25 cellular contexts compared by ENCODE assay signal in genomic region chr16:88970095-88970494, GRCh38. TPM values are rescaled to one million over a fixed set of nuclear protein-coding genes. Genes with fewer than 3 reads are reported as not detected.
A peak's percentile ranks its signal among the peaks of the same experiment; 100 is the strongest.
DNase-seq lines count a peak whose midpoint lies in the region; ATAC-seq, FAIRE-seq and TF ChIP-seq lines count a peak whose summit lies in the region.
"Had no signal": no experiment of that assay in that cellular context is flagged by ENCODE, and none has a peak within 500 bp of the region (broad histone marks: within the 10 kb centered on the region; RNA-seq: fewer than 3 reads in every experiment).

No MANE protein-coding gene starts in this region.

- TF ChIP-seq POLR2A in HepG2 (IDR thresholded peaks at IDR 0.05; ENCODE audit: insufficient read depth in 1 of 2, low read depth in 2 of 2, low read length in 2 of 2): no peak
- no peak for TF ChIP-seq POLR2A in right lobe of liver (IDR thresholded peaks at IDR 0.05)
- TF ChIP-seq POLR2A in gastrocnemius medialis (IDR thresholded peaks at IDR 0.05): no peak

- H3K4me2 ChIP-seq in HepG2 (ENCODE audit: low read depth, low read length): no peak overlapping the region
- H3K4me2 ChIP-seq: A549, GM23338, SK-N-SH had no signal

- no peak overlapping the region for H3K27ac ChIP-seq in HepG2 (ENCODE audit: extremely low read length, insufficient read depth, low read length)
- no peak overlapping the region for H3K27ac ChIP-seq in right lobe of liver
- no peak overlapping the region for H3K27ac ChIP-seq in aorta (ENCODE audit: low read depth in 1 of 2, low read length in 2 of 2)
- H3K27ac ChIP-seq in gastrocnemius medialis: no peak overlapping the region
- H3K27ac ChIP-seq in lower lobe of right lung: no peak overlapping the region
- H3K27ac ChIP-seq: A549 had no signal

- H3K9me3 ChIP-seq in HepG2 (ENCODE audit: low read length): no peaks in the 10 kb centered on the region
- H3K9me3 ChIP-seq in right lobe of liver: no peaks in the 10 kb centered on the region
- H3K9me3 ChIP-seq in aorta (ENCODE audit: control insufficient read depth, low read length): no peaks in the 10 kb centered on the region
- no peaks in the 10 kb centered on the region for H3K9me3 ChIP-seq in gastrocnemius medialis
- no peaks in the 10 kb centered on the region for H3K9me3 ChIP-seq in lower lobe of right lung
- H3K9me3 ChIP-seq: A549, Peyer's patch, SK-N-SH had no signal

- no peak overlapping the region for H2AFZ ChIP-seq in HepG2 (ENCODE audit: low read length)
- H2AFZ ChIP-seq: GM23338 had no signal

- no peak for FAIRE-seq in HepG2 (lab: Jason Lieb, UNC)
- FAIRE-seq: A549, D721Med had no signal

- no peaks in the 10 kb centered on the region for H3K27me3 Mint-ChIP-seq in activated B cell treated with CpG ODN at 0.5 μM for 24 hours
- H3K27me3 Mint-ChIP-seq in stimulated activated naive B cell treated with anti-CD40 and anti-IgM and Interleukin-4, amounts not matched to agents 10 μg/mL and 1 μg/mL and 100 μg/mL, for 72 hours: no peaks in the 10 kb centered on the region

- H3K36me3 ChIP-seq in HepG2 (replicated peaks in 1 of 2; ENCODE audit: control insufficient read depth in 1 of 2, insufficient read depth in 2 of 2, low read length in 2 of 2) (no peaks in the 10 kb centered on the region), right lobe of liver (no peaks in the 10 kb centered on the region), aorta (ENCODE audit: control insufficient read depth in 1 of 2, insufficient read depth in 2 of 2, low read length in 1 of 2) (no peaks in the 10 kb centered on the region), gastrocnemius medialis (no peaks in the 10 kb centered on the region), lower lobe of right lung (no peaks in the 10 kb centered on the region)
- H3K36me3 ChIP-seq: Peyer's patch had no signal

- peak overlapping the region; percentile 15 for H3K4me3 Mint-ChIP-seq in activated B cell treated with CpG ODN at 0.5 μM for 24 hours
- H3K4me3 Mint-ChIP-seq in stimulated activated naive B cell treated with anti-CD40 and anti-IgM and Interleukin-4, amounts not matched to agents 10 μg/mL and 1 μg/mL and 100 μg/mL, for 72 hours: peak overlapping the region; percentile 35 to 50
- H3K4me3 Mint-ChIP-seq: CD8-positive, alpha-beta memory T cell; GM23338 had no signal

- H3K36me3 Mint-ChIP-seq in activated B cell treated with CpG ODN at 0.5 μM for 24 hours (ENCODE audit: low read depth): peaks cover 6% of the 10 kb centered on the region
- H3K36me3 Mint-ChIP-seq in stimulated activated naive B cell treated with anti-CD40 and anti-IgM and Interleukin-4, amounts not matched to agents 10 μg/mL and 1 μg/mL and 100 μg/mL, for 72 hours: peaks cover 35 to 54% of the 10 kb centered on the region in 2 donors
- H3K36me3 Mint-ChIP-seq: CD8-positive, alpha-beta memory T cell had no signal

- no peaks in the 10 kb centered on the region for H3K9me3 Mint-ChIP-seq in activated B cell treated with CpG ODN at 0.5 μM for 24 hours
- no peaks in the 10 kb centered on the region for H3K9me3 Mint-ChIP-seq in stimulated activated naive B cell treated with anti-CD40 and anti-IgM and Interleukin-4, amounts not matched to agents 10 μg/mL and 1 μg/mL and 100 μg/mL, for 72 hours
- H3K9me3 Mint-ChIP-seq: CD8-positive, alpha-beta memory T cell had no signal

- ATAC-seq in HepG2 (no peak), right lobe of liver (no peak), activated B cell treated with CpG ODN at 0.5 μM for 24 hours (ENCODE audit: low read depth) (no peak), aorta (ENCODE audit: low FRiP score) (no peak), gastrocnemius medialis (no peak), lower lobe of right lung (no peak)
- ATAC-seq in stimulated activated naive B cell treated with anti-CD40 and anti-IgM and Interleukin-4, amounts not matched to agents 10 μg/mL and 1 μg/mL and 100 μg/mL, for 72 hours (replicated peaks): no peak
- ATAC-seq: A549 had no signal

- DNase-seq in HepG2 (ENCODE audit: low spot score) (no peak), right lobe of liver (no peak), NAMALWA (ENCODE audit: low spot score) (peak; percentile 61), activated B cell treated with CpG ODN at 0.5 μM for 24 hours (no peak), aorta (no peak), gastrocnemius medialis (no peak), lower lobe of right lung (no peak)
- DNase-seq in stimulated activated naive B cell treated with anti-CD40 and anti-IgM and Interleukin-4, amounts not matched to agents 10 μg/mL and 1 μg/mL and 100 μg/mL, for 72 hours: no peak
- DNase-seq: C1 segment of cervical spinal cord; CD8-positive, alpha-beta memory T cell; DMS79; HCEC 1CT; NCI-H1092; NCI-H1436 treated with DMSO at 0.1 percent for 48 hours; NCI-H2029; NCI-H345; NCI-H524 treated with DMSO at 0.1 percent for 48 hours; Peyer's patch; SHP77; T-helper 1 cell had no signal

- no TSS peak for BruUV-seq in HepG2 (replicated peaks; lab: Mats Ljungman, UMichigan)

- CTCF ChIA-PET in HepG2 (lab: Yijun Ruan, JAX; ENCODE audit: low intra/inter-chr PET ratio, low total read pairs): no interaction called here
- CTCF ChIA-PET in activated B cell treated with CpG ODN at 0.5 μM for 24 hours (lab: Charles Lee): no interaction called here

- H3K79me2 ChIP-seq in HepG2 (ENCODE audit: insufficient read depth, low read length): no peaks in the 10 kb centered on the region

- H3K27me3 ChIP-seq in HepG2 (ENCODE audit: control insufficient read depth in 1 of 2, insufficient read depth in 2 of 2, low read length in 2 of 2) (peaks cover 61 to 100% of the 10 kb centered on the region in 2 experiments), right lobe of liver (no peaks in the 10 kb centered on the region), aorta (ENCODE audit: control insufficient read depth in 1 of 2, insufficient read depth in 2 of 2, low read length in 1 of 2) (no peaks in the 10 kb centered on the region), gastrocnemius medialis (peaks cover 13 to 32% (median 22%) of the 10 kb centered on the region in 3 donors), lower lobe of right lung (ENCODE audit: low read depth) (peaks cover 22% of the 10 kb centered on the region)
- H3K27me3 ChIP-seq: Peyer's patch had no signal

- intact Hi-C loops in HepG2 (cut with micrococcal nuclease; ENCODE audit: unreplicated experiment) (no loop called here), right lobe of liver (cut with DNase I) (no loop called here), activated B cell treated with CpG ODN at 0.5 μM for 24 hours (cut with micrococcal nuclease) (no loop called here), aorta (cut with DNase I) (no loop called here), gastrocnemius medialis (cut with DNase I; ENCODE audit: low total_unique reads) (no loop called here), lower lobe of right lung (cut with DNase I) (no loop called here)

- H3K4me1 Mint-ChIP-seq in activated B cell treated with CpG ODN at 0.5 μM for 24 hours: peaks cover 96% of the 10 kb centered on the region
- H3K4me1 Mint-ChIP-seq in stimulated activated naive B cell treated with anti-CD40 and anti-IgM and Interleukin-4, amounts not matched to agents 10 μg/mL and 1 μg/mL and 100 μg/mL, for 72 hours: peaks cover 75 to 97% of the 10 kb centered on the region in 2 donors
- H3K4me1 Mint-ChIP-seq: GM23338 had no signal

- TF ChIP-seq EP300 in HepG2 (IDR thresholded peaks at IDR 0.05; ENCODE audit: low read depth in 2 of 2, low read length in 2 of 2) (no peak), HepG2 (CRISPR knock-in tag; IDR thresholded peaks at IDR 0.05; ENCODE audit: borderline replicate concordance) (no peak)

- H3K9ac ChIP-seq in HepG2 (ENCODE audit: insufficient read depth, low read depth, low read length): no peak overlapping the region
- H3K9ac ChIP-seq: SK-N-SH had no signal

- H3K4me1 ChIP-seq in HepG2 (ENCODE audit: insufficient read depth, low read length): no peaks in the 10 kb centered on the region
- no peaks in the 10 kb centered on the region for H3K4me1 ChIP-seq in right lobe of liver
- no peaks in the 10 kb centered on the region for H3K4me1 ChIP-seq in aorta (ENCODE audit: control insufficient read depth in 1 of 2, insufficient read depth in 2 of 2, low read length in 2 of 2)
- H3K4me1 ChIP-seq in gastrocnemius medialis: no peaks in the 10 kb centered on the region
- peaks cover 32% of the 10 kb centered on the region for H3K4me1 ChIP-seq in lower lobe of right lung
- H3K4me1 ChIP-seq: A549 had no signal

- 0 out of 2 replicates have a peak, but pooled peaks cover 2% of the 10 kb centered on the region for H4K20me1 ChIP-seq in HepG2 (ENCODE audit: insufficient read depth, low read length)

- H3K27ac Mint-ChIP-seq in activated B cell treated with CpG ODN at 0.5 μM for 24 hours: peak overlapping the region; percentile 53
- no peak overlapping the region for H3K27ac Mint-ChIP-seq in stimulated activated naive B cell treated with anti-CD40 and anti-IgM and Interleukin-4, amounts not matched to agents 10 μg/mL and 1 μg/mL and 100 μg/mL, for 72 hours
- H3K27ac Mint-ChIP-seq: CD8-positive, alpha-beta memory T cell; GM23338 had no signal

- TF ChIP-seq CTCF in HepG2 (CRISPR knock-in tag; IDR thresholded peaks at IDR 0.05) (no peak), right lobe of liver (IDR thresholded peaks at IDR 0.05) (no peak), activated B cell treated with CpG ODN at 0.5 μM for 24 hours (IDR thresholded peaks at IDR 0.05) (no peak), gastrocnemius medialis (IDR thresholded peaks at IDR 0.05 in 4 of 5, conservative IDR thresholded peaks at IDR 0.05 in 1 of 5) (no peak), lower lobe of right lung (IDR thresholded peaks at IDR 0.05) (no peak)

- H3K4me3 ChIP-seq in HepG2 (replicated peaks in 1 of 3; ENCODE audit: insufficient read depth in 1 of 3, low read depth in 2 of 3, low read length in 3 of 3): no peak overlapping the region
- no peak overlapping the region for H3K4me3 ChIP-seq in right lobe of liver
- H3K4me3 ChIP-seq in aorta (ENCODE audit: low read length in 2 of 2): no peak overlapping the region
- no peak overlapping the region for H3K4me3 ChIP-seq in gastrocnemius medialis
- no peak overlapping the region for H3K4me3 ChIP-seq in lower lobe of right lung
- H3K4me3 ChIP-seq: A549, GM23338, Peyer's patch had no signal

- TF ChIP-seq RAD21 in HepG2 (CRISPR knock-in tag; IDR thresholded peaks at IDR 0.05): no peak

- 29% methylated on average over 17 of the region's 20 CpGs for WGBS in HepG2 (ENCODE audit: low lambda C conversion rate)
- WGBS in right lobe of liver (ENCODE audit: insufficient coverage, low coverage, low lambda C conversion rate, missing lambda C conversion rate): 58% methylated on average over 4 of the region's 20 CpGs
- WGBS in aorta, 2 donors: 80 to 83% methylated on average over 20 of the region's 20 CpGs

- in situ Hi-C loops in HepG2 (cut with HindIII; ENCODE audit: extremely low pct_ligation_motif_present, low pct_unique_long_range_greater_than_20kb): no loop called here
- in situ Hi-C loops in gastrocnemius medialis (cut with MboI; ENCODE audit: low sequenced_read_pairs in 4 of 4): no loop called here

- POLR2A ChIA-PET in HepG2 (lab: Yijun Ruan, JAX) (no interaction called here), activated B cell treated with CpG ODN at 0.5 μM for 24 hours (lab: Charles Lee) (interaction anchor here (0.7 to 10.8 kb wide), 5 partner anchors 7 to 144 kb away, joined by 3 to 165 read pairs (median 4); partner anchors contain the start of gene CBFA2T3)

RNA-seq across cellular contexts. Expression of gene CBFA2T3, which starts 6.9 kb away (rescaled TPM):
- not detected in 2 replicates for total RNA-seq in HepG2 (2016; rRNA removed; fragmentation: Illumina TruSeq; extraction: Trizol)
- total RNA-seq in HepG2 (2016; cell fraction: cytosol; rRNA removed; fragmentation: Illumina TruSeq; extraction: Trizol; ENCODE audit: low read depth): not detected in 2 replicates
- total RNA-seq in HepG2 (2016; cell fraction: insoluble cytoplasmic fraction; rRNA removed; fragmentation: Illumina TruSeq; extraction: Trizol): not detected in 2 replicates
- total RNA-seq in HepG2 (2016; cell fraction: membrane; rRNA removed; fragmentation: Illumina TruSeq; extraction: Trizol): not detected in 2 replicates
- not detected in 2 replicates for total RNA-seq in HepG2 (2016; cell fraction: nucleus; rRNA removed; fragmentation: Illumina TruSeq; extraction: Trizol)
- 0.05 and 0.09 TPM in 2 replicates for polyA plus RNA-seq in HepG2 (2011; rRNA removed)
- polyA plus RNA-seq in HepG2 (2011; cell fraction: cytosol; rRNA removed): 0.04 TPM in 1 of 2 replicates, not detected in the other
- polyA plus RNA-seq in HepG2 (2011; cell fraction: nucleus; rRNA removed): not detected in 2 replicates
- 0.07 TPM in 1 of 2 replicates, not detected in the other for polyA plus RNA-seq in HepG2 (2012)
- polyA plus RNA-seq in HepG2 (2016; cell fraction: cytosol; fragmentation: Illumina TruSeq; extraction: Trizol; ENCODE audit: low read depth): not detected in 2 replicates
- not detected in 2 replicates for polyA plus RNA-seq in HepG2 (2016; cell fraction: insoluble cytoplasmic fraction; fragmentation: Illumina TruSeq; extraction: Trizol; ENCODE audit: low read depth)
- not detected in 2 replicates for polyA plus RNA-seq in HepG2 (2016; cell fraction: membrane; fragmentation: Illumina TruSeq; extraction: Trizol; ENCODE audit: low read depth)
- 0.11 TPM in 1 of 2 replicates, not detected in the other for polyA plus RNA-seq in HepG2 (2016; cell fraction: nucleus; fragmentation: Illumina TruSeq; extraction: Trizol; ENCODE audit: insufficient read depth, low read depth)
- 0.19 and 0.60 TPM in 2 replicates for polyA minus RNA-seq in HepG2 (2011; rRNA and poly(A)+ RNA removed; ENCODE audit: low replicate concordance)
- polyA minus RNA-seq in HepG2 (2011; cell fraction: cytosol; rRNA and poly(A)+ RNA removed): not detected in 2 replicates
- polyA minus RNA-seq in HepG2 (2011; cell fraction: nucleus; rRNA and poly(A)+ RNA removed): not detected in 2 replicates
- 1 to 10 TPM; 2.5 to 9.8 (median 4.2) TPM for total RNA-seq in right lobe of liver
- 50.8 and 63.3 TPM in 2 replicates for total RNA-seq in activated B cell treated with CpG ODN at 0.5 μM for 24 hours
- 1 to 10 TPM; 4.4 to 9.4 TPM for total RNA-seq in aorta
- 1 to 10 TPM in 1 of 2 donors, under 1 TPM in 1; 0.18 to 1.0 TPM for polyA plus RNA-seq in aorta
- 1 to 10 TPM in 3 of 4 donors, under 1 TPM in 1; 0.95 to 7.3 (median 3.3) TPM for total RNA-seq in gastrocnemius medialis
- total RNA-seq in lower lobe of right lung: 14.3 TPM
- total RNA-seq: M059J had no signal
- polyA plus RNA-seq: CD8-positive, alpha-beta memory T cell; SK-N-SH had no signal
